1 cellular context compared by ENCODE assay signal in the genomic region with DNA sequence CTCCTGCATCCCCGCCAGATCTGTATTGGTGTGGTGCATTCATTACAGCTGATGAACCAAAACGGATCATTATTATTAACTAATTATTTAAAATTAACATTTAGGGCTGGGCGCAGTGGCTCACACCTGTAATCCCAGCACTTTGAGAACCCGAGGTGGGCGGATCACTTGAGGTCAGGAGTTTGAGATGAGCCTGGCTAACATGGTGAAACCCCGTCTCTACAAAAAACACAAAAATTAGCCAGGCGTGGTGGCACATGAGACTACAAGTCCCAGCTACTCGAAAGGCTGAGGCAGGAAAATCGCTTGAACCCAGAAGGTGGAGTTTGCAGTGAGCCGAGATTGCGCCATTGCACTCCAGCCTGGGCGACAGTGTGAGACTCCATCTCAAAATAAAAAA. TPM values are rescaled to one million over a fixed set of nuclear protein-coding genes. Genes with fewer than 3 reads are reported as not detected.
"Had no signal": no experiment of that assay in that cellular context is flagged by ENCODE, and none has a peak within 500 bp of the region (broad histone marks: within the 10 kb centered on the region; RNA-seq: fewer than 3 reads in every experiment).

No MANE protein-coding gene starts in this region.

RNA-seq across cellular contexts. Expression of gene RIPK4, which starts 18.4 kb away (rescaled TPM):
- total RNA-seq: SJCRH30 had no signal
